Comparison of ENCODE assay signal across 40 cellular contexts in genomic region chr9:90333226-90333625, GRCh38.
DNase-seq lines count a peak whose midpoint lies in the region; ATAC-seq and TF ChIP-seq lines count a peak whose summit lies in the region.
"Had no signal": no experiment of that assay in that cellular context is flagged by ENCODE, and none has a peak within 500 bp of the region (broad histone marks: within the 10 kb centered on the region; RNA-seq: fewer than 3 reads in every experiment).

No MANE protein-coding gene starts in this region.

- peaks cover 2% of the 10 kb centered on the region for H3K36me3 Mint-ChIP-seq in chondrocyte (ENCODE audit: low read depth)
- H3K36me3 Mint-ChIP-seq: activated naive CD8-positive, alpha-beta T cell; CD8-positive, alpha-beta T cell had no signal

- no peak for TF ChIP-seq CTCF in AG04450 (IDR thresholded peaks at IDR 0.05; ENCODE audit: low read depth, low read length)
- no peak for TF ChIP-seq CTCF in chondrocyte (IDR thresholded peaks at IDR 0.05)

- H3K27ac ChIP-seq in AG04450 (ENCODE audit: low read depth, low read length) (peak overlapping the region; percentile 62), HUES48 (ENCODE audit: low read depth, low read length) (peak overlapping the region; percentile 81), mesodermal cell (ENCODE audit: low read depth, low read length, severe bottlenecking) (peak overlapping the region; percentile 92)
- H3K27ac ChIP-seq: esophagus muscularis mucosa, gastroesophageal sphincter, pancreas, Peyer's patch, uterus, VCaP had no signal

- no peak overlapping the region for H3K4me3 Mint-ChIP-seq in chondrocyte (ENCODE audit: unreplicated experiment)
- H3K4me3 Mint-ChIP-seq: activated CD4-positive, alpha-beta T cell treated with anti-CD3 and anti-CD28 coated beads, Interleukin-2, amount 10 ng/mL, durations not matched to agents 24 days and 14 days; activated naive CD8-positive, alpha-beta T cell; CD8-positive, alpha-beta T cell; dendritic cell treated with granulocyte-macrophage colony-stimulating factor and Interleukin-4, amounts not matched to agents 40 ng/mL and 50 ng/mL, for 4 days; IgD-negative memory B cell; neural crest cell; stimulated activated naive CD8-positive, alpha-beta T cell treated with anti-CD3 and anti-CD28 coated beads, Interleukin-15, Interleukin-2, amounts not matched to agents 100 ng/mL and 50 ng/mL, for 24 hours had no signal

- peak overlapping the region; percentile 98 for H3K27ac Mint-ChIP-seq in chondrocyte (ENCODE audit: unreplicated experiment)
- H3K27ac Mint-ChIP-seq: activated CD4-positive, alpha-beta T cell treated with anti-CD3 and anti-CD28 coated beads, Interleukin-2, amount 10 ng/mL, durations not matched to agents 24 days and 14 days; activated naive CD8-positive, alpha-beta T cell; activated T-helper 2 cell treated with anti-CD3 and anti-CD28 coated beads, Interferon-gamma antibody, Interleukin-2, Interleukin-4, amounts not matched to agents 10 μg/mL and 5 μg/mL and 100 μg/mL, durations not matched to agents 14 hours and 24 hours and 36 hours; CD8-positive, alpha-beta T cell; dendritic cell treated with granulocyte-macrophage colony-stimulating factor and Interleukin-4, amounts not matched to agents 40 ng/mL and 50 ng/mL, for 4 days; IgD-negative memory B cell; stimulated activated naive CD8-positive, alpha-beta T cell treated with anti-CD3 and anti-CD28 coated beads, Interleukin-15, Interleukin-2, amounts not matched to agents 100 ng/mL and 50 ng/mL, for 24 hours had no signal

- H3K4me1 ChIP-seq in HUES48 (ENCODE audit: control insufficient read depth, insufficient read depth, low read length) (peaks cover 21% of the 10 kb centered on the region), mesodermal cell (ENCODE audit: control insufficient read depth, insufficient read depth, low read length, poor library complexity, severe bottlenecking) (peaks cover 20% of the 10 kb centered on the region)
- H3K4me1 ChIP-seq: esophagus muscularis mucosa, gastroesophageal sphincter, HAP-1, pancreas, Peyer's patch, uterus had no signal

- H3K9me3 ChIP-seq in AG04450 (ENCODE audit: control insufficient read depth, insufficient read depth, low read length) (no peaks in the 10 kb centered on the region), HUES48 (ENCODE audit: control insufficient read depth, insufficient read depth, low read length) (no peaks in the 10 kb centered on the region), mesodermal cell (ENCODE audit: control insufficient read depth, low read length) (no peaks in the 10 kb centered on the region)
- H3K9me3 ChIP-seq: BE2C, esophagus muscularis mucosa, gastroesophageal sphincter, HAP-1, pancreas, Peyer's patch, uterus had no signal

- POLR2A ChIA-PET in AG04450 (lab: Yijun Ruan, JAX), result no interaction called here

- H3K27me3 Mint-ChIP-seq in chondrocyte (ENCODE audit: low read depth), result no peaks in the 10 kb centered on the region

- H3K4me1 Mint-ChIP-seq in chondrocyte (ENCODE audit: low read depth), result peaks cover 58% of the 10 kb centered on the region
- H3K4me1 Mint-ChIP-seq: activated CD4-positive, alpha-beta T cell treated with anti-CD3 and anti-CD28 coated beads, Interleukin-2, amount 10 ng/mL, durations not matched to agents 24 days and 14 days; IgD-negative memory B cell; neural crest cell had no signal

- no peak for DNase-seq in AG04450 (ENCODE audit: low read depth, low spot score)
- DNase-seq in chondrocyte (ENCODE audit: low spot score), result no peak
- no peak for DNase-seq in NCI-H524 (lab: John Stamatoyannopoulos, UW)
- DNase-seq in NCI-H774 (lab: John Stamatoyannopoulos, UW), result no peak
- DNase-seq: activated CD4-positive, alpha-beta T cell treated with anti-CD3 and anti-CD28 coated beads, Interleukin-2, amount 10 ng/mL, durations not matched to agents 24 days and 14 days; activated CD8-positive, alpha-beta memory T cell treated with anti-CD3 and anti-CD28 coated beads for 24 hours; activated T-cell treated with anti-CD3 and anti-CD28 coated beads for 4 hours; aorta; BE2C; caudate nucleus; CD8-positive, alpha-beta T cell; hippocampal formation; mammary epithelial cell; MV-4-11; NCI-H1436; NCI-H2081 treated with DMSO at 0.1 percent for 48 hours; NCI-H2227 treated with DMSO at 0.1 percent for 48 hours; pancreas; Peyer's patch; retina; SIG-M5; stimulated activated CD4-positive, alpha-beta T cell treated with anti-CD3 and anti-CD28 coated beads, Interleukin-2, amount 100 ng/mL, for 24 hours; stimulated activated CD8-positive, alpha-beta memory T cell treated with anti-CD3 and anti-CD28 coated beads, Interleukin-4, amount 100 ng/mL, for 48 hours; SW 1271; T-helper 9 cell; uterus had no signal

- H3K27me3 ChIP-seq in AG04450 (ENCODE audit: control insufficient read depth, insufficient read depth, low read length) (no peaks in the 10 kb centered on the region), HUES48 (ENCODE audit: control insufficient read depth, insufficient read depth, low read length) (no peaks in the 10 kb centered on the region)
- H3K27me3 ChIP-seq: BE2C, esophagus muscularis mucosa, gastroesophageal sphincter, pancreas, Peyer's patch, uterus had no signal

- 40% methylated on average over 1 of the region's 2 CpGs; no CpG with 5 or more reads in 1 of the 2 experiments for WGBS in mesodermal cell (ENCODE audit: insufficient coverage in 2 of 2), 2 experiments

- no peak overlapping the region for H3K9ac ChIP-seq in HUES48 (ENCODE audit: low read depth, low read length)

- H3K36me3 ChIP-seq in HUES48 (ENCODE audit: control insufficient read depth, insufficient read depth, low read length) (no peaks in the 10 kb centered on the region), mesodermal cell (ENCODE audit: control insufficient read depth, insufficient read depth, low read length) (no peaks in the 10 kb centered on the region)
- H3K36me3 ChIP-seq: BE2C, esophagus muscularis mucosa, gastroesophageal sphincter, HAP-1, pancreas, Peyer's patch, uterus had no signal

- ATAC-seq in GM21737 (IDR thresholded peaks at IDR 0.05; ENCODE audit: unreplicated experiment) (no peak), HG02759 (IDR thresholded peaks at IDR 0.05; ENCODE audit: unreplicated experiment) (no peak)
- ATAC-seq: CD8-positive, alpha-beta T cell; gastroesophageal sphincter; pancreas had no signal

- peaks cover 2% of the 10 kb centered on the region for H3K9me3 Mint-ChIP-seq in chondrocyte (ENCODE audit: low read depth)
- H3K9me3 Mint-ChIP-seq: activated CD4-positive, alpha-beta T cell treated with anti-CD3 and anti-CD28 coated beads, Interleukin-2, amount 10 ng/mL, durations not matched to agents 24 days and 14 days; activated T-helper 2 cell treated with anti-CD3 and anti-CD28 coated beads, Interferon-gamma antibody, Interleukin-2, Interleukin-4, amounts not matched to agents 10 μg/mL and 5 μg/mL and 100 μg/mL, durations not matched to agents 14 hours and 24 hours and 36 hours; CD8-positive, alpha-beta T cell; dendritic cell treated with granulocyte-macrophage colony-stimulating factor and Interleukin-4, amounts not matched to agents 40 ng/mL and 50 ng/mL, for 4 days; IgD-negative memory B cell; neural crest cell; stimulated activated naive CD8-positive, alpha-beta T cell treated with anti-CD3 and anti-CD28 coated beads, Interleukin-15, Interleukin-2, amounts not matched to agents 100 ng/mL and 50 ng/mL, for 24 hours had no signal

- CTCF ChIA-PET in AG04450 (lab: Charles Lee), result no interaction called here

- H3K4me3 ChIP-seq in AG04450 (ENCODE audit: low read depth, low read length) (no peak overlapping the region), HUES48 (ENCODE audit: low read depth, low read length) (no peak overlapping the region), mesodermal cell (ENCODE audit: extremely low read depth, insufficient read depth, low read length, poor library complexity, severe bottlenecking) (no peak overlapping the region)
- H3K4me3 ChIP-seq: esophagus muscularis mucosa, gastroesophageal sphincter, HAP-1, pancreas, Peyer's patch, uterus had no signal
